ENCODE assay signal across 1 cellular context in genomic region chr7:70597071-70597470, GRCh38.
TF ChIP-seq lines count a peak whose summit lies in the region.

No MANE protein-coding gene starts in this region.

TF ChIP-seq in GM23338, 12 proteins besides CTCF, POLR2A, EP300 and RAD21 (continued from another document):
- TF ChIP-seq ETS1 (IDR thresholded peaks at IDR 0.05) = no peak
